1 cellular context compared by ENCODE assay signal in the genomic region with DNA sequence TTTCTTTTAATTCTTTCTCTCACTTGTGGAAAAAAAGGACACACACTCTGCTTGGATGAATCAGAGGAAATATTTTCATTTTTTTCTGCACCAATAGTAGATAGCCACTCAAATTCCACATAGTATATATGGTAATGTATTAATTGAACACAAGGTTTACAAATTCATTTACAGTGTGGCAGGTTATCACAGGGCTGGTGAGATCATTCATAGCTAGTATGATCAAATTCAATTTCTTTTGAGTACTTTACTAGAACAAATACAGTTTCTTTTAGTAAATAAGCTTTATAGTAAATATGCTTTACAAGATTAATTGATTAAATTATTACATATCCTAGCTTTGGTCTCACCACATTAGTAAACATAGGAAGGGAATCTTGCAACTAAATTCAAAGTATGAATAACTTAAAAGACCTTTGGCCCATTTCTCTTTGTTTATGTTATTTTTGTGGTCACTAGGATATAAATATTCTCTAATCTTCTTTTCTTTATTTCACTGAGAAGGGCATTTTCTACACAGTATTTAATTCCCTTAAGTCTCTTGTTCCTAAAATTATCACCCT.
TF ChIP-seq lines count a peak whose summit lies in the region.

No MANE protein-coding gene starts in this region.

TF ChIP-seq in IMR-90, 13 proteins besides CTCF, POLR2A, EP300 and RAD21:
- TF ChIP-seq USF2 (IDR thresholded peaks at IDR 0.05; ENCODE audit: low read depth, low read length), result no peak
- TF ChIP-seq MAZ (IDR thresholded peaks at IDR 0.05; ENCODE audit: borderline replicate concordance, low read depth, low read length), result no peak
- no peak for TF ChIP-seq CHD1 (IDR thresholded peaks at IDR 0.05; ENCODE audit: low read depth, low read length)
- TF ChIP-seq MXI1 (IDR thresholded peaks at IDR 0.05; ENCODE audit: borderline replicate concordance, low read depth, low read length), result no peak
- no peak for TF ChIP-seq RFX5 (IDR thresholded peaks at IDR 0.05; ENCODE audit: low read depth, low read length)
- no peak for TF ChIP-seq FOS (IDR thresholded peaks at IDR 0.05; ENCODE audit: low read depth, low read length)
- TF ChIP-seq, protein P1, sequence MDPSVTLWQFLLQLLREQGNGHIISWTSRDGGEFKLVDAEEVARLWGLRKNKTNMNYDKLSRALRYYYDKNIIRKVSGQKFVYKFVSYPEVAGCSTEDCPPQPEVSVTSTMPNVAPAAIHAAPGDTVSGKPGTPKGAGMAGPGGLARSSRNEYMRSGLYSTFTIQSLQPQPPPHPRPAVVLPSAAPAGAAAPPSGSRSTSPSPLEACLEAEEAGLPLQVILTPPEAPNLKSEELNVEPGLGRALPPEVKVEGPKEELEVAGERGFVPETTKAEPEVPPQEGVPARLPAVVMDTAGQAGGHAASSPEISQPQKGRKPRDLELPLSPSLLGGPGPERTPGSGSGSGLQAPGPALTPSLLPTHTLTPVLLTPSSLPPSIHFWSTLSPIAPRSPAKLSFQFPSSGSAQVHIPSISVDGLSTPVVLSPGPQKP (IDR thresholded peaks at IDR 0.05; ENCODE audit: borderline replicate concordance, low read depth, low read length), result no peak
- TF ChIP-seq MAFK (IDR thresholded peaks at IDR 0.05; ENCODE audit: low read depth, low read length), result no peak
- TF ChIP-seq BHLHE40 (IDR thresholded peaks at IDR 0.05; ENCODE audit: low read depth, low read length), result no peak
- no peak for TF ChIP-seq NFE2L2 (IDR thresholded peaks at IDR 0.05; ENCODE audit: low read depth, low read length)
- no peak for TF ChIP-seq SMC3 (IDR thresholded peaks at IDR 0.05; ENCODE audit: low read depth, low read length)
- no peak for TF ChIP-seq RCOR1 (IDR thresholded peaks at IDR 0.05; ENCODE audit: insufficient replicate concordance, low read length)
- TF ChIP-seq CEBPB (IDR thresholded peaks at IDR 0.05; ENCODE audit: low read depth, low read length), result no peak
